ENCODE assay signal across 12 cellular contexts in genomic region chr21:37531402-37532042, GRCh38.
DNase-seq lines count a peak whose midpoint lies in the region; ATAC-seq and TF ChIP-seq lines count a peak whose summit lies in the region.
"Had no signal": no experiment of that assay in that cellular context is flagged by ENCODE, and none has a peak within 500 bp of the region (broad histone marks: within the 10 kb centered on the region; RNA-seq: fewer than 3 reads in every experiment).

No MANE protein-coding gene starts in this region.

- no peak overlapping the region for H3K4me3 Mint-ChIP-seq in endodermal cell
- H3K4me3 Mint-ChIP-seq: CD4-positive, alpha-beta T cell had no signal

- H3K4me3 ChIP-seq in endodermal cell (ENCODE audit: low read length), result no peak overlapping the region
- peak overlapping the region; percentile 19 for H3K4me3 ChIP-seq in lower lobe of right lung
- peak overlapping the region; percentile 15 to 24 for H3K4me3 ChIP-seq in tibial artery
- H3K4me3 ChIP-seq: sigmoid colon had no signal

- intact Hi-C loops in lower lobe of right lung (cut with DNase I), result no loop called here
- intact Hi-C loops in tibial artery (cut with DNase I; ENCODE audit: low total_unique reads), result no loop called here

- H3K9me3 Mint-ChIP-seq in endodermal cell, result peaks cover 8% of the 10 kb centered on the region

- H3K9me3 ChIP-seq in endodermal cell (ENCODE audit: control insufficient read depth, low read length) (peaks cover 17% of the 10 kb centered on the region), lower lobe of right lung (no peaks in the 10 kb centered on the region), tibial artery (peaks cover 0 to 14% (median 5%) of the 10 kb centered on the region in 3 donors)

- H3K9ac ChIP-seq in endodermal cell (ENCODE audit: extremely low read depth, low read length, poor library complexity, severe bottlenecking), result peak overlapping the region; percentile 3

- no peaks in the 10 kb centered on the region for H3K36me3 ChIP-seq in endodermal cell (ENCODE audit: control insufficient read depth, insufficient read depth, low read length)
- H3K36me3 ChIP-seq in lower lobe of right lung, result no peaks in the 10 kb centered on the region
- no peaks in the 10 kb centered on the region for H3K36me3 ChIP-seq in tibial artery
- H3K36me3 ChIP-seq: sigmoid colon had no signal

- 91% methylated on average over 6 to 15 of the region's 15 CpGs for WGBS in endodermal cell (ENCODE audit: insufficient coverage in 1 of 2, insufficient read length in 1 of 2), 2 experiments

- no peaks in the 10 kb centered on the region for H3K27me3 Mint-ChIP-seq in endodermal cell (ENCODE audit: insufficient read depth)

- DNase-seq in NCI-H2029 (lab: John Stamatoyannopoulos, UW) (peak; percentile 35), endodermal cell (no peak), lower lobe of right lung (peak; percentile 70), tibial artery (peak in 1 of 2 donors; percentile 93), ecto neural progenitor cell (ENCODE audit: low spot score) (no peak), NCI-H1417 (lab: John Stamatoyannopoulos, UW) (no peak)
- DNase-seq: activated CD4-positive, alpha-beta T cell treated with anti-CD3 and anti-CD28 coated beads, Interleukin-2, amount 50 U/mL, for 4 hours; CD4-positive, alpha-beta T cell; sigmoid colon had no signal

- H3K27ac ChIP-seq in endodermal cell (ENCODE audit: low read depth, low read length), result no peak overlapping the region
- H3K27ac ChIP-seq in lower lobe of right lung, result no peak overlapping the region
- peak overlapping the region; percentile 58 to 74 for H3K27ac ChIP-seq in tibial artery
- H3K27ac ChIP-seq: epithelial cell of prostate had no signal

- H3K27me3 ChIP-seq in endodermal cell (ENCODE audit: control insufficient read depth, insufficient read depth, low read length, poor library complexity, severe bottlenecking), result no peaks in the 10 kb centered on the region
- H3K27me3 ChIP-seq in lower lobe of right lung (ENCODE audit: low read depth), result peaks cover 10% of the 10 kb centered on the region
- no peaks in the 10 kb centered on the region for H3K27me3 ChIP-seq in tibial artery

- H3K4me1 ChIP-seq in endodermal cell (ENCODE audit: control insufficient read depth, insufficient read depth, low read length), result peaks cover 3% of the 10 kb centered on the region
- peaks cover 13% of the 10 kb centered on the region for H3K4me1 ChIP-seq in lower lobe of right lung
- peaks cover 0 to 37% (median 24%) of the 10 kb centered on the region in 4 donors for H3K4me1 ChIP-seq in tibial artery

- ATAC-seq in lower lobe of right lung (peak; percentile 72 to 76), HG03045 (IDR thresholded peaks at IDR 0.05; ENCODE audit: unreplicated experiment) (no peak), GM21619 (IDR thresholded peaks at IDR 0.05; ENCODE audit: unreplicated experiment) (no peak)

- H3K4me1 Mint-ChIP-seq in endodermal cell, result peaks cover 15% of the 10 kb centered on the region

- TF ChIP-seq CTCF in endodermal cell (conservative IDR thresholded peaks at IDR 0.05), result no peak
- no peak for TF ChIP-seq CTCF in lower lobe of right lung (IDR thresholded peaks at IDR 0.05)
- no peak for TF ChIP-seq CTCF in tibial artery (IDR thresholded peaks at IDR 0.05)

- H3K27ac Mint-ChIP-seq in endodermal cell, result no peak overlapping the region
- H3K27ac Mint-ChIP-seq: CD4-positive, alpha-beta T cell had no signal

- peaks cover 6% of the 10 kb centered on the region for H3K36me3 Mint-ChIP-seq in endodermal cell (ENCODE audit: low read depth)

Comparison
In these comparisons a context has a peak if more than half of its experiments do, and no peak if none do; other contexts are left out.
1. DNase-seq: peak in NCI-H2029 (single experiment) and lower lobe of right lung (single experiment); none in endodermal cell (single experiment), ecto neural progenitor cell (single experiment) and NCI-H1417 (0 of 3).
2. H3K27ac ChIP-seq: peak in tibial artery (2 of 2); none in endodermal cell (single experiment) and lower lobe of right lung (single experiment).
3. ATAC-seq: peak in lower lobe of right lung (2 of 2); none in HG03045 (single experiment) and GM21619 (single experiment).